In genomic region chrX:74420194-74421035, GRCh38 we compare ENCODE assay signal across 8 cellular contexts. TPM values are rescaled to one million over a fixed set of nuclear protein-coding genes. Genes with fewer than 3 reads are reported as not detected.
DNase-seq lines count a peak whose midpoint lies in the region; ATAC-seq and TF ChIP-seq lines count a peak whose summit lies in the region.

No MANE protein-coding gene starts in this region.

- peak overlapping the region; percentile 37 for H3K9ac ChIP-seq in parathyroid adenoma

- no peaks in the 10 kb centered on the region for H3K79me2 ChIP-seq in parathyroid adenoma

- H3K9me3 ChIP-seq in ascending aorta = no peaks in the 10 kb centered on the region
- H3K9me3 ChIP-seq in parathyroid adenoma (ENCODE audit: control insufficient read depth, low read length) = no peaks in the 10 kb centered on the region

- peak overlapping the region; percentile 85 to 94 for H3K27ac ChIP-seq in ascending aorta
- peak overlapping the region; percentile 85 for H3K27ac ChIP-seq in parathyroid adenoma

- H2AFZ ChIP-seq in parathyroid adenoma = peak overlapping the region; percentile 86

- CTCF ChIA-PET in GM10248 (lab: Yijun Ruan, JAX) = no interaction called here

- peak overlapping the region; percentile 46 to 63 for H3K4me3 ChIP-seq in ascending aorta
- H3K4me3 ChIP-seq in parathyroid adenoma (ENCODE audit: low read depth, low read length) = peak overlapping the region; percentile 55

- POLR2A ChIA-PET in GM10248 (lab: Yijun Ruan, JAX) = no interaction called here

- ATAC-seq in left ventricle myocardium superior (peak; percentile 89), HG03520 (IDR thresholded peaks at IDR 0.05; ENCODE audit: unreplicated experiment) (no peak), HG03039 (IDR thresholded peaks at IDR 0.05; ENCODE audit: unreplicated experiment) (no peak)

- peak; percentile 70 for DNase-seq in ELR (ENCODE audit: low read depth)
- DNase-seq in NCI-H510A treated with DMSO at 0.1 percent for 48 hours (lab: John Stamatoyannopoulos, UW) = peak; percentile 16
- DNase-seq in ascending aorta (ENCODE audit: low spot score in 2 of 2) = peak; percentile 24 to 86
- peak; percentile 84 for DNase-seq in left ventricle myocardium superior
- DNase-seq in GM10248 (ENCODE audit: extremely low spot score) = no peak

- H3K4me1 ChIP-seq in ascending aorta (no peaks in the 10 kb centered on the region), parathyroid adenoma (no peaks in the 10 kb centered on the region)

- TF ChIP-seq CTCF in ascending aorta (IDR thresholded peaks at IDR 0.05) (no peak), parathyroid adenoma (IDR thresholded peaks at IDR 0.05) (no peak), GM10248 (IDR thresholded peaks at IDR 0.05; ENCODE audit: control extremely low read depth, extremely low read depth, low read depth, missing control alignments) (no peak)

- H3K36me3 ChIP-seq in ascending aorta = no peaks in the 10 kb centered on the region
- no peaks in the 10 kb centered on the region for H3K36me3 ChIP-seq in parathyroid adenoma (ENCODE audit: control insufficient read depth, insufficient read depth, low read length)

- peak overlapping the region; percentile 85 for H3K4me2 ChIP-seq in parathyroid adenoma (ENCODE audit: low read length)

- H3K27me3 ChIP-seq in ascending aorta (no peaks in the 10 kb centered on the region), parathyroid adenoma (ENCODE audit: control insufficient read depth, insufficient read depth, low read length) (no peaks in the 10 kb centered on the region)

- intact Hi-C loops in ascending aorta (cut with DNase I) = loop anchor here (1.0 to 10.0 kb wide), 5 partner anchors 38 to 856 kb away; partner anchors contain the start of genes CHIC1 and RLIM
- intact Hi-C loops in left ventricle myocardium superior (cut with micrococcal nuclease) = loop anchor here (5.0 kb wide), 1 partner anchor 117 kb away; no protein-coding TSS in a partner anchor

RNA-seq across cellular contexts. Expression of gene SLC16A2, which starts 0.9 kb away (rescaled TPM):
- total RNA-seq in ascending aorta (10.7 TPM), left ventricle myocardium superior (6.7 TPM)
